Comparison of ENCODE assay signal across 1 cellular context in the genomic region with DNA sequence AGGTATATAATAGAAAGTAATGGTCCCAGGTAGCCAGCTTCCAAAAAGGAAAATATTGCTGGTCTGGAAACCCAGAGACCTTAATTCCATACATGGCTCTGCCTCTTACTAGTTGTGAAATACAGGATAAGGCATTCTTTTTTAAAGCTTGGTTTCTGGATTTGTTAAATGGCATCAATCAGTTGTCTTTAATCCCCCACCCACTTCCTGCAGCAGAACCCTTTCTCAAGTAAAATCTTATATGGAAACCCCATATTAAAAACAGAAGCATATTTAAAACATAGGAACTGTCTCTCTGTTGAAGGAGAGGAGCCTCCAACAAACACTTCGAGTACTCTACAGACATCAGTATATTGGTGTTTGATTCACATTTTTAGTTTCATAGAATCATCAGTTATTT.
TF ChIP-seq lines count a peak whose summit lies in the region.

No MANE protein-coding gene starts in this region.

TF ChIP-seq in GM12878, 131 proteins besides CTCF, POLR2A, EP300 and RAD21:
- TF ChIP-seq, protein P1, sequence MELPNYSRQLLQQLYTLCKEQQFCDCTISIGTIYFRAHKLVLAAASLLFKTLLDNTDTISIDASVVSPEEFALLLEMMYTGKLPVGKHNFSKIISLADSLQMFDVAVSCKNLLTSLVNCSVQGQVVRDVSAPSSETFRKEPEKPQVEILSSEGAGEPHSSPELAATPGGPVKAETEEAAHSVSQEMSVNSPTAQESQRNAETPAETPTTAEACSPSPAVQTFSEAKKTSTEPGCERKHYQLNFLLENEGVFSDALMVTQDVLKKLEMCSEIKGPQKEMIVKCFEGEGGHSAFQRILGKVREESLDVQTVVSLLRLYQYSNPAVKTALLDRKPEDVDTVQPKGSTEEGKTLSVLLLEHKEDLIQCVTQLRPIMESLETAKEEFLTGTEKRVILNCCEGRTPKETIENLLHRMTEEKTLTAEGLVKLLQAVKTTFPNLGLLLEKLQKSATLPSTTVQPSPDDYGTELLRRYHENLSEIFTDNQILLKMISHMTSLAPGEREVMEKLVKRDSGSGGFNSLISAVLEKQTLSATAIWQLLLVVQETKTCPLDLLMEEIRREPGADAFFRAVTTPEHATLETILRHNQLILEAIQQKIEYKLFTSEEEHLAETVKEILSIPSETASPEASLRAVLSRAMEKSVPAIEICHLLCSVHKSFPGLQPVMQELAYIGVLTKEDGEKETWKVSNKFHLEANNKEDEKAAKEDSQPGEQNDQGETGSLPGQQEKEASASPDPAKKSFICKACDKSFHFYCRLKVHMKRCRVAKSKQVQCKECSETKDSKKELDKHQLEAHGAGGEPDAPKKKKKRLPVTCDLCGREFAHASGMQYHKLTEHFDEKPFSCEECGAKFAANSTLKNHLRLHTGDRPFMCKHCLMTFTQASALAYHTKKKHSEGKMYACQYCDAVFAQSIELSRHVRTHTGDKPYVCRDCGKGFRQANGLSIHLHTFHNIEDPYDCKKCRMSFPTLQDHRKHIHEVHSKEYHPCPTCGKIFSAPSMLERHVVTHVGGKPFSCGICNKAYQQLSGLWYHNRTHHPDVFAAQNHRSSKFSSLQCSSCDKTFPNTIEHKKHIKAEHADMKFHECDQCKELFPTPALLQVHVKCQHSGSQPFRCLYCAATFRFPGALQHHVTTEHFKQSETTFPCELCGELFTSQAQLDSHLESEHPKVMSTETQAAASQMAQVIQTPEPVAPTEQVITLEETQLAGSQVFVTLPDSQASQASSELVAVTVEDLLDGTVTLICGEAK (IDR thresholded peaks at IDR 0.05; ENCODE audit: borderline replicate concordance): no peak
